ENCODE assay signal across 2 cellular contexts in the genomic region with DNA sequence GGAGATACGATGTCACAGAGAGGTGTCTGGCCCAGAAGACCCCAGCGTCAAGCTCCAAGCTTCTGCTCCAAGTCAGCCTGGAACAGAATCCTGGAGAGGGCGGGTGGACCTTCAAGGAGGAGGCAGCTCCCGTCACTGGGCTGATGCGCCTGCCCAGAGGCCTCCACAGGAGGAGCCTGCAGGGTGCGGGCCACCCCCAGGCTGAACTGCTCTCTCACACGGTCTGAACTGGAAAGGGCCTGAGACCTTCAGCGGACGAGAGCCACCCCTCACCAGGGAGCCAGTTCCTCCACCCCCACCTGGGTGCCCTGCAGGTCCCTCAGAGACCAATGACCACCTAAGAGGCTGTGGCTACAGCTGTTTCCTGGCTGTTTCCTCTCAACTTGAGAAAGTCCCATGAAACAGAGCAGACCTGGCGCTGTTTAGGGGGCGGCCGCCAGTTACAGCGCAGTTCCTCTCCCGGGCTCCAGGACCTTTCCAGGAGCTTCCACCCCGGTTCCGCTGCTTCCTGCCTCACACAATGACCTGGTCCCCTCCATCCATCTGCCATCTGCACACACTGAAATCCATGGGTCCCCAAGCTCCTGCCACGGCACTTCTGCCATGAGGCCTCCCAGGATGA.
TF ChIP-seq lines count a peak whose summit lies in the region.

No MANE protein-coding gene starts in this region.

TF ChIP-seq in IMR-90, 13 proteins besides CTCF, POLR2A, EP300 and RAD21:
- TF ChIP-seq RFX5 (IDR thresholded peaks at IDR 0.05; ENCODE audit: low read depth, low read length) = no peak
- no peak for TF ChIP-seq MAZ (IDR thresholded peaks at IDR 0.05; ENCODE audit: borderline replicate concordance, low read depth, low read length)
- TF ChIP-seq CHD1 (IDR thresholded peaks at IDR 0.05; ENCODE audit: low read depth, low read length) = no peak
- no peak for TF ChIP-seq NFE2L2 (IDR thresholded peaks at IDR 0.05; ENCODE audit: low read depth, low read length)
- no peak for TF ChIP-seq USF2 (IDR thresholded peaks at IDR 0.05; ENCODE audit: low read depth, low read length)
- TF ChIP-seq FOS (IDR thresholded peaks at IDR 0.05; ENCODE audit: low read depth, low read length) = no peak
- no peak for TF ChIP-seq CEBPB (IDR thresholded peaks at IDR 0.05; ENCODE audit: low read depth, low read length)
- no peak for TF ChIP-seq RCOR1 (IDR thresholded peaks at IDR 0.05; ENCODE audit: insufficient replicate concordance, low read length)
- TF ChIP-seq MXI1 (IDR thresholded peaks at IDR 0.05; ENCODE audit: borderline replicate concordance, low read depth, low read length) = no peak
- no peak for TF ChIP-seq BHLHE40 (IDR thresholded peaks at IDR 0.05; ENCODE audit: low read depth, low read length)
- TF ChIP-seq, protein P1, sequence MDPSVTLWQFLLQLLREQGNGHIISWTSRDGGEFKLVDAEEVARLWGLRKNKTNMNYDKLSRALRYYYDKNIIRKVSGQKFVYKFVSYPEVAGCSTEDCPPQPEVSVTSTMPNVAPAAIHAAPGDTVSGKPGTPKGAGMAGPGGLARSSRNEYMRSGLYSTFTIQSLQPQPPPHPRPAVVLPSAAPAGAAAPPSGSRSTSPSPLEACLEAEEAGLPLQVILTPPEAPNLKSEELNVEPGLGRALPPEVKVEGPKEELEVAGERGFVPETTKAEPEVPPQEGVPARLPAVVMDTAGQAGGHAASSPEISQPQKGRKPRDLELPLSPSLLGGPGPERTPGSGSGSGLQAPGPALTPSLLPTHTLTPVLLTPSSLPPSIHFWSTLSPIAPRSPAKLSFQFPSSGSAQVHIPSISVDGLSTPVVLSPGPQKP (IDR thresholded peaks at IDR 0.05; ENCODE audit: borderline replicate concordance, low read depth, low read length) = no peak

TF ChIP-seq in K562, 482 proteins besides CTCF, POLR2A, EP300 and RAD21:
- peak; percentile 32; the same call in 1 of the 2 replicates for TF ChIP-seq CTBP1 (IDR thresholded peaks at IDR 0.05; ENCODE audit: borderline replicate concordance)
- no peak for TF ChIP-seq SMAD4 (CRISPR knock-in tag; conservative IDR thresholded peaks at IDR 0.05)
- TF ChIP-seq HDAC2 (IDR thresholded peaks at IDR 0.05) = no peak
- peak; percentile 85 to 87 for TF ChIP-seq NRF1 (conservative IDR thresholded peaks at IDR 0.05 in 1 of 2, IDR thresholded peaks at IDR 0.05 in 1 of 2)
- TF ChIP-seq, protein P2, sequence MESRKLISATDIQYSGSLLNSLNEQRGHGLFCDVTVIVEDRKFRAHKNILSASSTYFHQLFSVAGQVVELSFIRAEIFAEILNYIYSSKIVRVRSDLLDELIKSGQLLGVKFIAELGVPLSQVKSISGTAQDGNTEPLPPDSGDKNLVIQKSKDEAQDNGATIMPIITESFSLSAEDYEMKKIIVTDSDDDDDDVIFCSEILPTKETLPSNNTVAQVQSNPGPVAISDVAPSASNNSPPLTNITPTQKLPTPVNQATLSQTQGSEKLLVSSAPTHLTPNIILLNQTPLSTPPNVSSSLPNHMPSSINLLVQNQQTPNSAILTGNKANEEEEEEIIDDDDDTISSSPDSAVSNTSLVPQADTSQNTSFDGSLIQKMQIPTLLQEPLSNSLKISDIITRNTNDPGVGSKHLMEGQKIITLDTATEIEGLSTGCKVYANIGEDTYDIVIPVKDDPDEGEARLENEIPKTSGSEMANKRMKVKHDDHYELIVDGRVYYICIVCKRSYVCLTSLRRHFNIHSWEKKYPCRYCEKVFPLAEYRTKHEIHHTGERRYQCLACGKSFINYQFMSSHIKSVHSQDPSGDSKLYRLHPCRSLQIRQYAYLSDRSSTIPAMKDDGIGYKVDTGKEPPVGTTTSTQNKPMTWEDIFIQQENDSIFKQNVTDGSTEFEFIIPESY (CRISPR knock-in tag; IDR thresholded peaks at IDR 0.05) = peak; percentile 94
- TF ChIP-seq RBFOX2 (IDR thresholded peaks at IDR 0.05; ENCODE audit: low read depth, low read length) = 0 out of 2 replicates have a peak, but pooled peaks have one; percentile 7
- TF ChIP-seq BDP1 (IDR thresholded peaks at IDR 0.05; ENCODE audit: insufficient read depth, insufficient read length) = no peak
- 0 out of 2 replicates have a peak, but pooled peaks have one; percentile 23 for TF ChIP-seq POLR2G (IDR thresholded peaks at IDR 0.05; ENCODE audit: low read depth, low read length)
